23 cellular contexts compared by ENCODE assay signal in the genomic region with DNA sequence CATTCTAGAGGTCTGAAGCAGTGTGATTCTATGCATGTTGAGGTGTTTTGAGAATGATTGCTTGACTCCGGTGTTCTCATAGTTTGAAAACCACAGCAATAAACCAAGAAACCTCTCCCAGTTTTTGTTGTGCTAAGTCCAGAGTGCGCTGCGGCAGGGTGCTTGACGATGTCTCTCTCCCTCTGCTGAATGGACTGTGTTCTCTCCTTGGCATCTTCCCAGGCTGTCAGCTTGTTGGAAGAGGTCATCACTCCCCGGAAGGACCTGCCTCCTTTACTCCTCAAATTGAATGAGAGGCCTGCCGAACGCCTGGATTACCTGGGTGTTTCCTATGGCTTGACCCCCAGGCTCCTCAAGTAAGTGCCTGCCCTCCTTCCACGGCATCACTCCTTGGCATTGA.
"Had no signal": no experiment of that assay in that cellular context is flagged by ENCODE, and none has a peak within 500 bp of the region (broad histone marks: within the 10 kb centered on the region; RNA-seq: fewer than 3 reads in every experiment).

No MANE protein-coding gene starts in this region.

- H3K27me3 Mint-ChIP-seq: activated B cell treated with CpG ODN at 0.5 μM for 24 hours; activated CD4-positive, alpha-beta T cell treated with anti-CD3 and anti-CD28 coated beads, Interleukin-2, amount 10 ng/mL, durations not matched to agents 24 days and 14 days; activated naive CD8-positive, alpha-beta T cell treated with anti-CD3 and anti-CD28 coated beads, Interleukin-2, amount 10 ng/mL, durations not matched to agents 7 days and 5 days had no signal

- H3K27ac Mint-ChIP-seq: activated B cell treated with CpG ODN at 0.5 μM for 24 hours; activated CD4-positive, alpha-beta T cell treated with anti-CD3 and anti-CD28 coated beads, Interleukin-2, amount 10 ng/mL, durations not matched to agents 24 days and 14 days; activated naive CD8-positive, alpha-beta T cell treated with anti-CD3 and anti-CD28 coated beads, Interleukin-2, amount 10 ng/mL, durations not matched to agents 7 days and 5 days had no signal

- DNase-seq: activated B cell treated with CpG ODN at 0.5 μM for 24 hours; activated CD4-positive, alpha-beta T cell treated with anti-CD3 and anti-CD28 coated beads for 1 hour; activated CD4-positive, alpha-beta T cell treated with anti-CD3 and anti-CD28 coated beads, Interleukin-2, amount 10 ng/mL, durations not matched to agents 24 days and 14 days; activated CD4-positive, alpha-beta T cell treated with anti-CD3 and anti-CD28 coated beads, Interleukin-2, amount 50 U/mL, for 48 hours; activated naive CD4-positive, alpha-beta T cell treated with anti-CD3 and anti-CD28 coated beads, Interleukin-2, amount 50 U/mL, for 16 hours; activated naive CD8-positive, alpha-beta T cell treated with anti-CD3 and anti-CD28 coated beads, Interleukin-2, amount 10 ng/mL, durations not matched to agents 7 days and 5 days; activated T-cell treated with anti-CD3 and anti-CD28 coated beads for 4 hours; adrenal gland; anterior cingulate cortex; body of pancreas; cerebellar nuclear complex; MV-4-11; NCI-H1092 treated with DMSO at 0.1 percent for 48 hours; NCI-H1417 treated with DMSO at 0.1 percent for 48 hours; NCI-H1694; NCI-H2081; NCI-H510A treated with DMSO at 0.1 percent for 48 hours; NCI-H69; PC-3; SIG-M5; T-helper 2 cell; T1000 had no signal

- H3K4me2 ChIP-seq: KMS-11 had no signal

- ATAC-seq: body of pancreas, PC-3 had no signal

- H3K27me3 ChIP-seq: adrenal gland, body of pancreas had no signal

- H3K4me3 ChIP-seq: adrenal gland, body of pancreas had no signal

- H3K9ac ChIP-seq: KMS-11 had no signal

- H3K4me1 Mint-ChIP-seq: activated CD4-positive, alpha-beta T cell treated with anti-CD3 and anti-CD28 coated beads, Interleukin-2, amount 10 ng/mL, durations not matched to agents 24 days and 14 days had no signal

- H3K4me3 Mint-ChIP-seq: activated B cell treated with CpG ODN at 0.5 μM for 24 hours; activated CD4-positive, alpha-beta T cell treated with anti-CD3 and anti-CD28 coated beads, Interleukin-2, amount 10 ng/mL, durations not matched to agents 24 days and 14 days; activated naive CD8-positive, alpha-beta T cell treated with anti-CD3 and anti-CD28 coated beads, Interleukin-2, amount 10 ng/mL, durations not matched to agents 7 days and 5 days had no signal

- H3K27ac ChIP-seq: adrenal gland, body of pancreas, KMS-11 had no signal

- H3K9me3 Mint-ChIP-seq: activated B cell treated with CpG ODN at 0.5 μM for 24 hours; activated CD4-positive, alpha-beta T cell treated with anti-CD3 and anti-CD28 coated beads, Interleukin-2, amount 10 ng/mL, durations not matched to agents 24 days and 14 days; activated naive CD8-positive, alpha-beta T cell treated with anti-CD3 and anti-CD28 coated beads, Interleukin-2, amount 10 ng/mL, durations not matched to agents 7 days and 5 days had no signal

- H3K4me1 ChIP-seq: adrenal gland, body of pancreas had no signal

- H3K9me3 ChIP-seq: adrenal gland, body of pancreas had no signal
